In the genomic region with DNA sequence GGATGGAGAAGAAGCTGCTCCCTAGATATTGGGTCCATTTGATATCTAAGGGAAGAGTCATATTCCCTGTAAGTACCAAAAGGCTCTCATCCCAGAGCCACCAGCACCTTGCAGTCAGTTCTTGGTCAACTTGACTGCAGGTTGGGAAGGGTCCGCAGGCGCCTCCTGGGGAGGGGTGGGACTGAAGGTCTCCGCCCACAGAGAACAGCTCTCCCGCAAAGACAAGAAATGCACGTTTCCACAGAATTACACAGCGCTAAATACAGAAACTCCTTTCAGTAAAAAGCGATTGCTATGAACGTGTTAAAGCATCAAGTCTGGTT, we compare ENCODE assay signal across 8 cellular contexts. TPM values are rescaled to one million over a fixed set of nuclear protein-coding genes. Genes with fewer than 3 reads are reported as not detected.
A peak's percentile ranks its signal among the peaks of the same experiment; 100 is the strongest.
DNase-seq lines count a peak whose midpoint lies in the region; ATAC-seq and TF ChIP-seq lines count a peak whose summit lies in the region.

No MANE protein-coding gene starts in this region.

- H3K4me3 ChIP-seq in AG10803 (ENCODE audit: low read length): peak overlapping the region; percentile 75
- peak overlapping the region; percentile 83 for H3K4me3 ChIP-seq in Karpas-422 (ENCODE audit: low read length)

- ATAC-seq in natural killer cell (no peak), HG03196 (IDR thresholded peaks at IDR 0.05; ENCODE audit: unreplicated experiment) (no peak)

- H3K79me2 ChIP-seq in Karpas-422 (ENCODE audit: low read length): peaks cover 66% of the 10 kb centered on the region

- H3K27ac Mint-ChIP-seq in dendritic cell treated with granulocyte-macrophage colony-stimulating factor and Interleukin-4, amounts not matched to agents 40 ng/mL and 50 ng/mL, for 4 days: peak overlapping the region; percentile 95
- H3K27ac Mint-ChIP-seq in natural killer cell: peak overlapping the region; percentile 93 to 95

- peak overlapping the region; percentile 77 for H3K4me3 Mint-ChIP-seq in dendritic cell treated with granulocyte-macrophage colony-stimulating factor and Interleukin-4, amounts not matched to agents 40 ng/mL and 50 ng/mL, for 4 days
- H3K4me3 Mint-ChIP-seq in natural killer cell: peak overlapping the region; percentile 85

- H2AFZ ChIP-seq in Karpas-422 (ENCODE audit: low read length): peak overlapping the region; percentile 63; the same call in 1 of the 2 replicates

- no peaks in the 10 kb centered on the region for H3K9me2 ChIP-seq in Karpas-422 (replicated peaks; ENCODE audit: insufficient read depth, low read length)

- H4K20me1 ChIP-seq in Karpas-422 (ENCODE audit: insufficient read depth, low read depth, low read length): peaks cover 19% of the 10 kb centered on the region; the same call in 1 of the 2 replicates

- no peak for TF ChIP-seq CTCF in AG10803 (conservative IDR thresholded peaks at IDR 0.05; ENCODE audit: low read length)
- TF ChIP-seq CTCF in natural killer cell (IDR thresholded peaks at IDR 0.05): no peak

- DNase-seq in AG10803 (ENCODE audit: low read depth) (no peak), Karpas-422 (no peak), natural killer cell (no peak), epidermal melanocyte (ENCODE audit: insufficient read length, low spot score) (no peak), DMS 273 treated with DMSO at 0.1 percent for 48 hours (lab: John Stamatoyannopoulos, UW) (no peak)
- no peak for DNase-seq in effector CD8-positive, alpha-beta T cell (lab: John Stamatoyannopoulos, UW)

- H3K9me3 Mint-ChIP-seq in dendritic cell treated with granulocyte-macrophage colony-stimulating factor and Interleukin-4, amounts not matched to agents 40 ng/mL and 50 ng/mL, for 4 days: no peaks in the 10 kb centered on the region
- H3K9me3 Mint-ChIP-seq in natural killer cell: no peaks in the 10 kb centered on the region

- peaks cover 37% of the 10 kb centered on the region for H3K4me1 ChIP-seq in Karpas-422 (ENCODE audit: low read length)

- H3K36me3 Mint-ChIP-seq in dendritic cell treated with granulocyte-macrophage colony-stimulating factor and Interleukin-4, amounts not matched to agents 40 ng/mL and 50 ng/mL, for 4 days (ENCODE audit: low read depth): peaks cover 7% of the 10 kb centered on the region
- no peaks in the 10 kb centered on the region for H3K36me3 Mint-ChIP-seq in natural killer cell

- intact Hi-C loops in dendritic cell treated with granulocyte-macrophage colony-stimulating factor and Interleukin-4, amounts not matched to agents 40 ng/mL and 50 ng/mL, for 4 days (cut with micrococcal nuclease): no loop called here
- intact Hi-C loops in natural killer cell (cut with micrococcal nuclease): loop anchor here (5.0 to 10.0 kb wide), 2 partner anchors 81 to 753 kb away; a partner anchor contains a TSS

- peak overlapping the region; percentile 80 for H3K9ac ChIP-seq in Karpas-422 (ENCODE audit: low read length)

- peaks cover 28% of the 10 kb centered on the region for H3K4me1 Mint-ChIP-seq in dendritic cell treated with granulocyte-macrophage colony-stimulating factor and Interleukin-4, amounts not matched to agents 40 ng/mL and 50 ng/mL, for 4 days (ENCODE audit: low read depth)
- H3K4me1 Mint-ChIP-seq in natural killer cell: peaks cover 22 to 29% of the 10 kb centered on the region in 2 donors

- H3K9me3 ChIP-seq in Karpas-422 (ENCODE audit: low read length): no peaks in the 10 kb centered on the region

- no peaks in the 10 kb centered on the region for H3K27me3 Mint-ChIP-seq in dendritic cell treated with granulocyte-macrophage colony-stimulating factor and Interleukin-4, amounts not matched to agents 40 ng/mL and 50 ng/mL, for 4 days
- no peaks in the 10 kb centered on the region for H3K27me3 Mint-ChIP-seq in natural killer cell (ENCODE audit: low read depth in 2 of 2)

- peak overlapping the region; percentile 91 for H3K4me2 ChIP-seq in Karpas-422 (ENCODE audit: low read depth, low read length, poor library complexity, severe bottlenecking)

- H3K27ac ChIP-seq in Karpas-422 (ENCODE audit: low read length): peak overlapping the region; percentile 73

- no peaks in the 10 kb centered on the region for H3K27me3 ChIP-seq in Karpas-422 (ENCODE audit: low read length)

- no peaks in the 10 kb centered on the region for H3K36me3 ChIP-seq in Karpas-422 (ENCODE audit: insufficient read depth, low read length)

RNA-seq across cellular contexts. Expression of a gene that starts 0.9 kb away (rescaled TPM):
- total RNA-seq in Karpas-422 (2014; rRNA removed; shearing (Covaris generic); ENCODE audit: low replicate concordance): 29.5 and 36.0 TPM in 2 replicates
- 10 to 100 TPM; 61.4 to 76.7 (median 63.6) TPM for total RNA-seq in natural killer cell

RNA-seq across cellular contexts. Expression of a gene that starts 32.8 kb away (rescaled TPM):
- total RNA-seq in Karpas-422 (2014; rRNA removed; shearing (Covaris generic); ENCODE audit: low replicate concordance): 1.3 and 2.9 TPM in 2 replicates
- total RNA-seq in natural killer cell: 100 to 1,000 TPM in 1 of 3 donors, 10 to 100 TPM in 2; 68.2 to 118 (median 74.8) TPM

Comparison
In these comparisons a context has a peak if more than half of its experiments do, and no peak if none do; other contexts are left out.
1. RNA of a gene that starts 32.8 kb away (total RNA-seq): 68.2 to 118 TPM in natural killer cell; 1.3 to 2.9 TPM in Karpas-422; every median in the first group is over 10 times any median in the second.